8 cellular contexts compared by ENCODE assay signal in genomic region chr14:21385170-21385904, GRCh38. TPM values are rescaled to one million over a fixed set of nuclear protein-coding genes. Genes with fewer than 3 reads are reported as not detected.
DNase-seq lines count a peak whose midpoint lies in the region; ATAC-seq and TF ChIP-seq lines count a peak whose summit lies in the region.

No MANE protein-coding gene starts in this region.

- H3K79me2 ChIP-seq in DOHH2 (ENCODE audit: control insufficient read depth, low read length), result peaks cover 46% of the 10 kb centered on the region

- H3K9me2 ChIP-seq in DOHH2 (replicated peaks; ENCODE audit: control insufficient read depth, low read length), result no peaks in the 10 kb centered on the region

- H3F3A ChIP-seq in DOHH2 (ENCODE audit: control insufficient read depth, insufficient read depth), result peaks cover 36% of the 10 kb centered on the region

- H3K4me3 ChIP-seq in DOHH2 (ENCODE audit: low read length) (peak overlapping the region; percentile 100), muscle layer of duodenum (ENCODE audit: low read depth in 1 of 2, low read length in 2 of 2) (no peak overlapping the region)

- peaks cover 11% of the 10 kb centered on the region for H4K20me1 ChIP-seq in DOHH2 (ENCODE audit: control insufficient read depth, insufficient read depth, low read depth, low read length)

- peaks cover 38% of the 10 kb centered on the region for H3K4me1 ChIP-seq in DOHH2 (ENCODE audit: control insufficient read depth, low read length)
- H3K4me1 ChIP-seq in muscle layer of duodenum (ENCODE audit: control insufficient read depth in 1 of 2, insufficient read depth in 2 of 2, low read length in 2 of 2), result peaks cover 9 to 11% of the 10 kb centered on the region in 2 donors

- peaks cover 39% of the 10 kb centered on the region for H3K36me3 Mint-ChIP-seq in WTC11

- DNase-seq in WTC11 (ENCODE audit: low spot score) (no peak), NK-92 (lab: John Stamatoyannopoulos, UW; ENCODE audit: unreplicated experiment) (no peak), NCI-H2171 treated with DMSO at 0.1 percent for 48 hours (lab: John Stamatoyannopoulos, UW) (no peak)

- ATAC-seq in HG03432 (IDR thresholded peaks at IDR 0.05; ENCODE audit: unreplicated experiment) (peak; percentile 32), WTC11 (no peak), HG03439 (IDR thresholded peaks at IDR 0.05; ENCODE audit: unreplicated experiment) (no peak), GM21447 (IDR thresholded peaks at IDR 0.05; ENCODE audit: unreplicated experiment) (no peak)

- H3K36me3 ChIP-seq in DOHH2 (ENCODE audit: control insufficient read depth, low read length) (peaks cover 67% of the 10 kb centered on the region), muscle layer of duodenum (ENCODE audit: control insufficient read depth in 1 of 2, insufficient read depth in 2 of 2, low read length in 2 of 2) (peaks cover 14 to 43% of the 10 kb centered on the region in 2 donors)

- no peaks in the 10 kb centered on the region for H3K27me3 Mint-ChIP-seq in WTC11 (ENCODE audit: low read depth)

- H3K9me3 Mint-ChIP-seq in WTC11, result no peaks in the 10 kb centered on the region

- TF ChIP-seq CTCF in DOHH2 (IDR thresholded peaks at IDR 0.05; ENCODE audit: low read depth, low read length, poor library complexity, severe bottlenecking) (no peak), WTC11 (IDR thresholded peaks at IDR 0.05) (no peak)

- CTCF ChIA-PET in WTC11 (lab: Charles Lee), result interaction anchor here (1.1 kb wide), 1 partner anchor 92 kb away, joined by 3 read pairs; no protein-coding TSS in a partner anchor

- H3K27ac ChIP-seq in DOHH2 (ENCODE audit: low read depth, low read length) (peak overlapping the region; percentile 83), muscle layer of duodenum (ENCODE audit: low read length) (peak overlapping the region; percentile 97)

- POLR2A ChIA-PET in WTC11 (lab: Charles Lee), result no interaction called here

- H3K27me3 ChIP-seq in DOHH2 (ENCODE audit: control insufficient read depth, low read length) (no peaks in the 10 kb centered on the region), muscle layer of duodenum (ENCODE audit: low read depth, low read length) (no peaks in the 10 kb centered on the region)

- H3K9me3 ChIP-seq in DOHH2 (ENCODE audit: control insufficient read depth, insufficient read depth, low read length), result no peaks in the 10 kb centered on the region
- H3K9me3 ChIP-seq in muscle layer of duodenum (ENCODE audit: control insufficient read depth in 1 of 2, low read length in 2 of 2), result no peaks in the 10 kb centered on the region

- H3K4me1 Mint-ChIP-seq in WTC11, result peaks cover 18% of the 10 kb centered on the region

- H3K4me2 ChIP-seq in DOHH2 (ENCODE audit: low read length), result peak overlapping the region; percentile 92

- peak overlapping the region; percentile 100 for H3K27ac Mint-ChIP-seq in WTC11

- H3K4me3 Mint-ChIP-seq in WTC11, result peak overlapping the region; percentile 100

TF ChIP-seq in WTC11, 78 proteins besides CTCF, POLR2A, EP300 and RAD21:
- TF ChIP-seq, protein P1, sequence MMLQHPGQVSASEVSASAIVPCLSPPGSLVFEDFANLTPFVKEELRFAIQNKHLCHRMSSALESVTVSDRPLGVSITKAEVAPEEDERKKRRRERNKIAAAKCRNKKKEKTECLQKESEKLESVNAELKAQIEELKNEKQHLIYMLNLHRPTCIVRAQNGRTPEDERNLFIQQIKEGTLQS (CRISPR knock-in tag; conservative IDR thresholded peaks at IDR 0.05), result no peak
- TF ChIP-seq TEAD4 (CRISPR knock-in tag; IDR thresholded peaks at IDR 0.05) (no peak), JAZF1 (CRISPR knock-in tag; IDR thresholded peaks at IDR 0.05) (no peak), CDX4 (CRISPR knock-in tag; IDR thresholded peaks at IDR 0.05; ENCODE audit: borderline replicate concordance) (no peak)

RNA-seq across cellular contexts. Expression of gene SUPT16H, which starts 1.5 kb away (rescaled TPM):
- 153 to 178 TPM (median 157 TPM) in 3 replicates for total RNA-seq in WTC11 (2021)
